ENCODE assay signal across 1 cellular context in the genomic region with DNA sequence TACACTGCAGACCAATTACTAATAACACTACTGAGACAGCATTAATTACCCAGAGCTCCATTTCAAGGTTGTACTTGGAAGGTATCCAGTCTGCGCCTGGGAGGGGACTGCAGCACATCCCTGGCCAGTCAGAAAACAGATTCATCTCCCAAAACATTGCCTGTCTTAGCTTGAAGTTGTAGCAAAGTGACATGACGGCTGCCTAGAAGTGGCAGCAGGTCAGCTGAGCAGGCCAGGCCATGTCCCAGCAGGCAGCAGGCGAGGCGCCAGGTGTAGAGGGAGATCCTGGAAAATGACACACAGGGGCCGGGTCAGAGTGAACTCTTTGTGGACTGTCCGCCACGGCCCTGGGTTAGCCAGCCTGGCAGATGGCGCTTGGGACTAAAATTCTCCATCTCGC.
TF ChIP-seq lines count a peak whose summit lies in the region.

No MANE protein-coding gene starts in this region.

TF ChIP-seq in GM23338, 12 proteins besides CTCF, POLR2A, EP300 and RAD21:
- TF ChIP-seq POLR2AphosphoS5 (IDR thresholded peaks at IDR 0.05; ENCODE audit: low read depth) (no peak), ZNF114 (CRISPR knock-in tag; IDR thresholded peaks at IDR 0.05) (no peak), EZH2phosphoT487 (IDR thresholded peaks at IDR 0.05; ENCODE audit: unreplicated experiment) (no peak), ZNF331 (CRISPR knock-in tag; IDR thresholded peaks at IDR 0.05; ENCODE audit: low read depth) (no peak), CREB1 (CRISPR knock-in tag; IDR thresholded peaks at IDR 0.05; ENCODE audit: low read depth) (no peak), EZH2 (IDR thresholded peaks at IDR 0.05; ENCODE audit: low read depth, unreplicated experiment) (no peak), JUNB (IDR thresholded peaks at IDR 0.05; ENCODE audit: unreplicated experiment) (no peak), STAT1 (IDR thresholded peaks at IDR 0.05; ENCODE audit: unreplicated experiment) (no peak), NANOG (IDR thresholded peaks at IDR 0.05; ENCODE audit: borderline replicate concordance) (no peak)
- TF ChIP-seq, protein P1, sequence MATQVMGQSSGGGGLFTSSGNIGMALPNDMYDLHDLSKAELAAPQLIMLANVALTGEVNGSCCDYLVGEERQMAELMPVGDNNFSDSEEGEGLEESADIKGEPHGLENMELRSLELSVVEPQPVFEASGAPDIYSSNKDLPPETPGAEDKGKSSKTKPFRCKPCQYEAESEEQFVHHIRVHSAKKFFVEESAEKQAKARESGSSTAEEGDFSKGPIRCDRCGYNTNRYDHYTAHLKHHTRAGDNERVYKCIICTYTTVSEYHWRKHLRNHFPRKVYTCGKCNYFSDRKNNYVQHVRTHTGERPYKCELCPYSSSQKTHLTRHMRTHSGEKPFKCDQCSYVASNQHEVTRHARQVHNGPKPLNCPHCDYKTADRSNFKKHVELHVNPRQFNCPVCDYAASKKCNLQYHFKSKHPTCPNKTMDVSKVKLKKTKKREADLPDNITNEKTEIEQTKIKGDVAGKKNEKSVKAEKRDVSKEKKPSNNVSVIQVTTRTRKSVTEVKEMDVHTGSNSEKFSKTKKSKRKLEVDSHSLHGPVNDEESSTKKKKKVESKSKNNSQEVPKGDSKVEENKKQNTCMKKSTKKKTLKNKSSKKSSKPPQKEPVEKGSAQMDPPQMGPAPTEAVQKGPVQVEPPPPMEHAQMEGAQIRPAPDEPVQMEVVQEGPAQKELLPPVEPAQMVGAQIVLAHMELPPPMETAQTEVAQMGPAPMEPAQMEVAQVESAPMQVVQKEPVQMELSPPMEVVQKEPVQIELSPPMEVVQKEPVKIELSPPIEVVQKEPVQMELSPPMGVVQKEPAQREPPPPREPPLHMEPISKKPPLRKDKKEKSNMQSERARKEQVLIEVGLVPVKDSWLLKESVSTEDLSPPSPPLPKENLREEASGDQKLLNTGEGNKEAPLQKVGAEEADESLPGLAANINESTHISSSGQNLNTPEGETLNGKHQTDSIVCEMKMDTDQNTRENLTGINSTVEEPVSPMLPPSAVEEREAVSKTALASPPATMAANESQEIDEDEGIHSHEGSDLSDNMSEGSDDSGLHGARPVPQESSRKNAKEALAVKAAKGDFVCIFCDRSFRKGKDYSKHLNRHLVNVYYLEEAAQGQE (IDR thresholded peaks at IDR 0.05; ENCODE audit: unreplicated experiment) = no peak
- TF ChIP-seq, protein P2, sequence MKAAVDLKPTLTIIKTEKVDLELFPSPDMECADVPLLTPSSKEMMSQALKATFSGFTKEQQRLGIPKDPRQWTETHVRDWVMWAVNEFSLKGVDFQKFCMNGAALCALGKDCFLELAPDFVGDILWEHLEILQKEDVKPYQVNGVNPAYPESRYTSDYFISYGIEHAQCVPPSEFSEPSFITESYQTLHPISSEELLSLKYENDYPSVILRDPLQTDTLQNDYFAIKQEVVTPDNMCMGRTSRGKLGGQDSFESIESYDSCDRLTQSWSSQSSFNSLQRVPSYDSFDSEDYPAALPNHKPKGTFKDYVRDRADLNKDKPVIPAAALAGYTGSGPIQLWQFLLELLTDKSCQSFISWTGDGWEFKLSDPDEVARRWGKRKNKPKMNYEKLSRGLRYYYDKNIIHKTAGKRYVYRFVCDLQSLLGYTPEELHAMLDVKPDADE (IDR thresholded peaks at IDR 0.05) = no peak
- TF ChIP-seq, protein P3, sequence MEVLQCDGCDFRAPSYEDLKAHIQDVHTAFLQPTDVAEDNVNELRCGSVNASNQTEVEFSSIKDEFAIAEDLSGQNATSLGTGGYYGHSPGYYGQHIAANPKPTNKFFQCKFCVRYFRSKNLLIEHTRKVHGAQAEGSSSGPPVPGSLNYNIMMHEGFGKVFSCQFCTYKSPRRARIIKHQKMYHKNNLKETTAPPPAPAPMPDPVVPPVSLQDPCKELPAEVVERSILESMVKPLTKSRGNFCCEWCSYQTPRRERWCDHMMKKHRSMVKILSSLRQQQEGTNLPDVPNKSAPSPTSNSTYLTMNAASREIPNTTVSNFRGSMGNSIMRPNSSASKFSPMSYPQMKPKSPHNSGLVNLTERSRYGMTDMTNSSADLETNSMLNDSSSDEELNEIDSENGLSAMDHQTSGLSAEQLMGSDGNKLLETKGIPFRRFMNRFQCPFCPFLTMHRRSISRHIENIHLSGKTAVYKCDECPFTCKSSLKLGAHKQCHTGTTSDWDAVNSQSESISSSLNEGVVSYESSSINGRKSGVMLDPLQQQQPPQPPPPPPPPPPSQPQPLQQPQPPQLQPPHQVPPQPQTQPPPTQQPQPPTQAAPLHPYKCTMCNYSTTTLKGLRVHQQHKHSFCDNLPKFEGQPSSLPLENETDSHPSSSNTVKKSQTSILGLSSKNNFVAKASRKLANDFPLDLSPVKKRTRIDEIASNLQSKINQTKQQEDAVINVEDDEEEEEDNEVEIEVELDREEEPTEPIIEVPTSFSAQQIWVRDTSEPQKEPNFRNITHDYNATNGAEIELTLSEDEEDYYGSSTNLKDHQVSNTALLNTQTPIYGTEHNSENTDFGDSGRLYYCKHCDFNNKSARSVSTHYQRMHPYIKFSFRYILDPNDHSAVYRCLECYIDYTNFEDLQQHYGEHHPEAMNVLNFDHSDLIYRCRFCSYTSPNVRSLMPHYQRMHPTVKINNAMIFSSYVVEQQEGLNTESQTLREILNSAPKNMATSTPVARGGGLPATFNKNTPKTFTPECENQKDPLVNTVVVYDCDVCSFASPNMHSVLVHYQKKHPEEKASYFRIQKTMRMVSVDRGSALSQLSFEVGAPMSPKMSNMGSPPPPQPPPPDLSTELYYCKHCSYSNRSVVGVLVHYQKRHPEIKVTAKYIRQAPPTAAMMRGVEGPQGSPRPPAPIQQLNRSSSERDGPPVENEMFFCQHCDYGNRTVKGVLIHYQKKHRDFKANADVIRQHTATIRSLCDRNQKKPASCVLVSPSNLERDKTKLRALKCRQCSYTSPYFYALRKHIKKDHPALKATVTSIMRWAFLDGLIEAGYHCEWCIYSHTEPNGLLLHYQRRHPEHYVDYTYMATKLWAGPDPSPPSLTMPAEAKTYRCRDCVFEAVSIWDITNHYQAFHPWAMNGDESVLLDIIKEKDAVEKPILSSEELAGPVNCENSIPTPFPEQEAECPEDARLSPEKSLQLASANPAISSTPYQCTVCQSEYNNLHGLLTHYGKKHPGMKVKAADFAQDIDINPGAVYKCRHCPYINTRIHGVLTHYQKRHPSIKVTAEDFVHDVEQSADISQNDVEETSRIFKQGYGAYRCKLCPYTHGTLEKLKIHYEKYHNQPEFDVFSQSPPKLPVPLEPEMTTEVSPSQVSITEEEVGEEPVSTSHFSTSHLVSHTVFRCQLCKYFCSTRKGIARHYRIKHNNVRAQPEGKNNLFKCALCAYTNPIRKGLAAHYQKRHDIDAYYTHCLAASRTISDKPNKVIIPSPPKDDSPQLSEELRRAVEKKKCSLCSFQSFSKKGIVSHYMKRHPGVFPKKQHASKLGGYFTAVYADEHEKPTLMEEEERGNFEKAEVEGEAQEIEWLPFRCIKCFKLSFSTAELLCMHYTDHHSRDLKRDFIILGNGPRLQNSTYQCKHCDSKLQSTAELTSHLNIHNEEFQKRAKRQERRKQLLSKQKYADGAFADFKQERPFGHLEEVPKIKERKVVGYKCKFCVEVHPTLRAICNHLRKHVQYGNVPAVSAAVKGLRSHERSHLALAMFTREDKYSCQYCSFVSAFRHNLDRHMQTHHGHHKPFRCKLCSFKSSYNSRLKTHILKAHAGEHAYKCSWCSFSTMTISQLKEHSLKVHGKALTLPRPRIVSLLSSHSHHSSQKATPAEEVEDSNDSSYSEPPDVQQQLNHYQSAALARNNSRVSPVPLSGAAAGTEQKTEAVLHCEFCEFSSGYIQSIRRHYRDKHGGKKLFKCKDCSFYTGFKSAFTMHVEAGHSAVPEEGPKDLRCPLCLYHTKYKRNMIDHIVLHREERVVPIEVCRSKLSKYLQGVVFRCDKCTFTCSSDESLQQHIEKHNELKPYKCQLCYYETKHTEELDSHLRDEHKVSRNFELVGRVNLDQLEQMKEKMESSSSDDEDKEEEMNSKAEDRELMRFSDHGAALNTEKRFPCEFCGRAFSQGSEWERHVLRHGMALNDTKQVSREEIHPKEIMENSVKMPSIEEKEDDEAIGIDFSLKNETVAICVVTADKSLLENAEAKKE (CRISPR knock-in tag; IDR thresholded peaks at IDR 0.05) = no peak
